Comparison of ENCODE assay signal across 9 cellular contexts in genomic region chr7:12729112-12729511, GRCh38.
DNase-seq lines count a peak whose midpoint lies in the region; ATAC-seq and TF ChIP-seq lines count a peak whose summit lies in the region.
"Had no signal": no experiment of that assay in that cellular context is flagged by ENCODE, and none has a peak within 500 bp of the region (broad histone marks: within the 10 kb centered on the region; RNA-seq: fewer than 3 reads in every experiment).

No MANE protein-coding gene starts in this region.

- TF ChIP-seq CTCF in GM13977 (IDR thresholded peaks at IDR 0.05; ENCODE audit: extremely low read depth, insufficient read depth, missing control alignments) = no peak

- in situ Hi-C loops in GM13977 (cut with MboI; ENCODE audit: low pct_unique_long_range_greater_than_20kb, low sequenced_read_pairs, unreplicated experiment) = no loop called here

- H3K4me1 Mint-ChIP-seq in stimulated activated naive CD8-positive, alpha-beta T cell treated with anti-CD3 and anti-CD28 coated beads, Interleukin-15, amount 100 ng/mL, for 72 hours = peaks cover 15% of the 10 kb centered on the region

- no peaks in the 10 kb centered on the region for H3K9me3 Mint-ChIP-seq in stimulated activated naive CD8-positive, alpha-beta T cell treated with anti-CD3 and anti-CD28 coated beads, Interleukin-15, amount 100 ng/mL, for 72 hours

- ATAC-seq in stimulated activated naive CD8-positive, alpha-beta T cell treated with anti-CD3 and anti-CD28 coated beads, Interleukin-15, amount 100 ng/mL, for 72 hours = no peak
- ATAC-seq in GM21619 (IDR thresholded peaks at IDR 0.05; ENCODE audit: unreplicated experiment) (no peak), HG03025 (IDR thresholded peaks at IDR 0.05; ENCODE audit: low FRiP score, unreplicated experiment) (no peak)

- H3K27ac Mint-ChIP-seq in stimulated activated naive CD8-positive, alpha-beta T cell treated with anti-CD3 and anti-CD28 coated beads, Interleukin-15, amount 100 ng/mL, for 72 hours = peak overlapping the region in 1 of 2 donors; percentile 27
- H3K27ac Mint-ChIP-seq: naive B cell had no signal

- no peaks in the 10 kb centered on the region for H3K27me3 Mint-ChIP-seq in stimulated activated naive CD8-positive, alpha-beta T cell treated with anti-CD3 and anti-CD28 coated beads, Interleukin-15, amount 100 ng/mL, for 72 hours
- H3K27me3 Mint-ChIP-seq: naive B cell had no signal

- DNase-seq in CD1c-positive myeloid dendritic cell (ENCODE audit: extremely low spot score) (peak; percentile 52), NCI-H146 (lab: John Stamatoyannopoulos, UW) (peak; percentile 93), amygdala (lab: John Stamatoyannopoulos, UW) (peak in 47 of 56 donors; percentile 3 to 71 (median 31)), iPS-NIHi7 (ENCODE audit: extremely low spot score) (peak; percentile 73), GM13977 (ENCODE audit: low spot score) (no peak)
- DNase-seq in stimulated activated naive CD8-positive, alpha-beta T cell treated with anti-CD3 and anti-CD28 coated beads, Interleukin-15, amount 100 ng/mL, for 72 hours = no peak
- DNase-seq: naive B cell had no signal

- H3K4me3 Mint-ChIP-seq in stimulated activated naive CD8-positive, alpha-beta T cell treated with anti-CD3 and anti-CD28 coated beads, Interleukin-15, amount 100 ng/mL, for 72 hours = no peak overlapping the region
- H3K4me3 Mint-ChIP-seq: naive B cell had no signal

Comparison
In these comparisons a context has a peak if more than half of its experiments do, and no peak if none do; other contexts are left out.
1. DNase-seq: peak in CD1c-positive myeloid dendritic cell (single experiment), NCI-H146 (single experiment), amygdala (47 of 56) and iPS-NIHi7 (single experiment); none in stimulated activated naive CD8-positive, alpha-beta T cell treated with anti-CD3 and anti-CD28 coated beads, Interleukin-15, amount 100 ng/mL, for 72 hours (0 of 2) and GM13977 (single experiment).